ENCODE assay signal across 8 cellular contexts in genomic region chrX:47218920-47219815, GRCh38. TPM values are rescaled to one million over a fixed set of nuclear protein-coding genes. Genes with fewer than 3 reads are reported as not detected.
DNase-seq lines count a peak whose midpoint lies in the region; TF ChIP-seq lines count a peak whose summit lies in the region.

No MANE protein-coding gene starts in this region.

- in situ Hi-C loops in transverse colon (cut with MboI; ENCODE audit: low pct_ligation_motif_present in 1 of 4, low pct_unique_long_range_greater_than_20kb in 1 of 4, low sequenced_read_pairs in 3 of 4) = loop anchor here in 1 of 4 donors (25.0 kb wide), 1 partner anchor 318 kb away; no protein-coding TSS in a partner anchor

- H3K4me1 ChIP-seq in Karpas-422 (ENCODE audit: low read length) (peaks cover 39% of the 10 kb centered on the region), esophagus muscularis mucosa (peaks cover 24 to 45% (median 33%) of the 10 kb centered on the region in 4 donors), transverse colon (peaks cover 7 to 33% (median 20%) of the 10 kb centered on the region in 4 donors)

- no peak for TF ChIP-seq EP300 in esophagus muscularis mucosa (IDR thresholded peaks at IDR 0.05)
- TF ChIP-seq EP300 in neural cell (conservative IDR thresholded peaks at IDR 0.05; ENCODE audit: poor library complexity, severe bottlenecking) = no peak
- no peak for TF ChIP-seq EP300 in transverse colon (IDR thresholded peaks at IDR 0.05; ENCODE audit: low read depth)

- TF ChIP-seq POLR2A in esophagus muscularis mucosa (IDR thresholded peaks at IDR 0.05; ENCODE audit: low read depth) (no peak), transverse colon (IDR thresholded peaks at IDR 0.05) (no peak)

- H3K79me2 ChIP-seq in Karpas-422 (ENCODE audit: low read length) (peaks cover 42% of the 10 kb centered on the region), neural cell (replicated peaks; ENCODE audit: insufficient read depth, low read length) (peaks cover 30% of the 10 kb centered on the region)

- H3K9me2 ChIP-seq in Karpas-422 (replicated peaks; ENCODE audit: insufficient read depth, low read length) = no peaks in the 10 kb centered on the region
- no peaks in the 10 kb centered on the region for H3K9me2 ChIP-seq in neural cell (ENCODE audit: insufficient read depth, low read length)

- H3K36me3 ChIP-seq in Karpas-422 (ENCODE audit: insufficient read depth, low read length) = peaks cover 24% of the 10 kb centered on the region
- H3K36me3 ChIP-seq in esophagus muscularis mucosa = peaks cover 7 to 39% (median 34%) of the 10 kb centered on the region in 4 donors
- H3K36me3 ChIP-seq in neural cell (ENCODE audit: insufficient read depth, low read length) = no peaks in the 10 kb centered on the region
- H3K36me3 ChIP-seq in transverse colon = peaks cover 0 to 15% (median 0%) of the 10 kb centered on the region in 4 donors

- intact Hi-C loops in esophagus muscularis mucosa (cut with DNase I) = no loop called here
- intact Hi-C loops in transverse colon (cut with DNase I; ENCODE audit: low total_unique reads) = no loop called here

- peak; percentile 22 for TF ChIP-seq RAD21 in neural cell (conservative IDR thresholded peaks at IDR 0.05)

- peak overlapping the region; percentile 69 for H3K27ac ChIP-seq in Karpas-422 (ENCODE audit: low read length)
- peak overlapping the region; percentile 96 to 97 (median 96) for H3K27ac ChIP-seq in esophagus muscularis mucosa (replicated peaks in 1 of 4)
- H3K27ac ChIP-seq in neural cell (ENCODE audit: low read length) = peak overlapping the region; percentile 93
- peak overlapping the region; percentile 96 to 100 (median 99) for H3K27ac ChIP-seq in transverse colon

- H2AFZ ChIP-seq in Karpas-422 (ENCODE audit: low read length) (no peak overlapping the region; the same call in 1 of the 2 replicates), neural cell (ENCODE audit: low read depth, low read length) (no peak overlapping the region)

- 24% methylated on average over 30 of the region's 60 CpGs for WGBS in esophagus muscularis mucosa
- WGBS in transverse colon (ENCODE audit: low coverage in 1 of 2), 2 donors = 16% methylated on average over 57 of the region's 60 CpGs; no CpG with 5 or more reads in 1 of the 2 donors

- H3K4me3 ChIP-seq in Karpas-422 (ENCODE audit: low read length) = peak overlapping the region; percentile 72
- H3K4me3 ChIP-seq in esophagus muscularis mucosa = peak overlapping the region; percentile 73 to 90 (median 81)
- H3K4me3 ChIP-seq in neural cell (ENCODE audit: low read length) = peak overlapping the region; percentile 78
- H3K4me3 ChIP-seq in transverse colon = peak overlapping the region; percentile 83 to 99 (median 94)

- TF ChIP-seq CTCF in esophagus muscularis mucosa (IDR thresholded peaks at IDR 0.05) (no peak), neural cell (IDR thresholded peaks at IDR 0.05; ENCODE audit: poor library complexity, severe bottlenecking) (no peak), transverse colon (IDR thresholded peaks at IDR 0.05) (no peak)

- peak overlapping the region; percentile 98 for H3K9ac ChIP-seq in Karpas-422 (ENCODE audit: low read length)
- H3K9ac ChIP-seq in neural cell (ENCODE audit: low read length) = peak overlapping the region; percentile 89

- H3F3A ChIP-seq in neural cell (ENCODE audit: insufficient read depth, low read length, poor library complexity, severe bottlenecking) = no peaks in the 10 kb centered on the region

- DNase-seq in Daoy (ENCODE audit: low read depth) = peak; percentile 10
- peak; percentile 80 for DNase-seq in Karpas-422
- peak; percentile 11 for DNase-seq in activated T-cell treated with anti-CD3 and anti-CD28 coated beads for 4 hours
- no peak for DNase-seq in esophagus muscularis mucosa (ENCODE audit: extremely low spot score)
- DNase-seq in transverse colon = peak; percentile 70
- no peak for DNase-seq in HuH-7.5 (ENCODE audit: low spot score)
- no peak for DNase-seq in NCI-H510A (lab: John Stamatoyannopoulos, UW)

- H3K27me3 ChIP-seq in Karpas-422 (ENCODE audit: low read length) = no peaks in the 10 kb centered on the region
- H3K27me3 ChIP-seq in esophagus muscularis mucosa = no peaks in the 10 kb centered on the region
- no peaks in the 10 kb centered on the region for H3K27me3 ChIP-seq in neural cell (ENCODE audit: insufficient read depth, low read depth, low read length)
- no peaks in the 10 kb centered on the region for H3K27me3 ChIP-seq in transverse colon

- H3K4me2 ChIP-seq in Karpas-422 (ENCODE audit: low read depth, low read length, poor library complexity, severe bottlenecking) = peak overlapping the region; percentile 66
- peak overlapping the region; percentile 59 for H3K4me2 ChIP-seq in neural cell (ENCODE audit: low read length)

- H3K9me3 ChIP-seq in Karpas-422 (ENCODE audit: low read length) (no peaks in the 10 kb centered on the region), esophagus muscularis mucosa (no peaks in the 10 kb centered on the region), neural cell (ENCODE audit: low read length) (no peaks in the 10 kb centered on the region), transverse colon (no peaks in the 10 kb centered on the region)

- H4K20me1 ChIP-seq in Karpas-422 (ENCODE audit: insufficient read depth, low read depth, low read length) = peaks cover 50% of the 10 kb centered on the region
- no peaks in the 10 kb centered on the region for H4K20me1 ChIP-seq in neural cell (ENCODE audit: insufficient read depth)

TF ChIP-seq in neural cell, 6 proteins besides CTCF, POLR2A, EP300 and RAD21:
- TF ChIP-seq MXI1 (conservative IDR thresholded peaks at IDR 0.05; ENCODE audit: poor library complexity, severe bottlenecking) (peak; percentile 40), EZH2 (IDR thresholded peaks at IDR 0.05; ENCODE audit: borderline replicate concordance, insufficient read depth, low read length, poor library complexity, severe bottlenecking) (no peak)

RNA-seq across cellular contexts. Expression of gene CDK16, which starts 0.7 kb away (rescaled TPM):
- 54.4 and 64.9 TPM in 2 replicates for total RNA-seq in Daoy (2014; rRNA removed; shearing (Covaris generic))
- total RNA-seq in Karpas-422 (2014; rRNA removed; shearing (Covaris generic); ENCODE audit: low replicate concordance) = 45.4 and 45.9 TPM in 2 replicates
- total RNA-seq in esophagus muscularis mucosa = 10 to 100 TPM; 51.9 to 87.1 (median 65.4) TPM
- 97.8 and 99.0 TPM in 2 replicates for polyA plus RNA-seq in neural cell
- 151 and 160 TPM in 2 replicates for polyA minus RNA-seq in neural cell
- 100 to 1,000 TPM; 105 to 181 (median 151) TPM for total RNA-seq in transverse colon

RNA-seq across cellular contexts. Expression of gene USP11, which starts 13.6 kb away (rescaled TPM):
- total RNA-seq in Daoy (2014; rRNA removed; shearing (Covaris generic)) = 41.3 and 49.2 TPM in 2 replicates
- 30.9 and 40.7 TPM in 2 replicates for total RNA-seq in Karpas-422 (2014; rRNA removed; shearing (Covaris generic); ENCODE audit: low replicate concordance)
- total RNA-seq in esophagus muscularis mucosa (10 to 100 TPM; 23.3 to 44.1 (median 38.2) TPM), transverse colon (10 to 100 TPM in 3 of 4 donors, 1 to 10 TPM in 1; 5.0 to 45.3 (median 22.3) TPM)
- 184 and 215 TPM in 2 replicates for polyA plus RNA-seq in neural cell
- 272 and 301 TPM in 2 replicates for polyA minus RNA-seq in neural cell

RNA-seq across cellular contexts. Expression of gene UBA1, which starts 25.5 kb away (rescaled TPM):
- total RNA-seq in Daoy (2014; rRNA removed; shearing (Covaris generic)) = 122 and 130 TPM in 2 replicates
- 178 and 214 TPM in 2 replicates for total RNA-seq in Karpas-422 (2014; rRNA removed; shearing (Covaris generic); ENCODE audit: low replicate concordance)
- total RNA-seq in esophagus muscularis mucosa (100 to 1,000 TPM; 125 to 218 (median 147) TPM), transverse colon (100 to 1,000 TPM; 145 to 182 (median 163) TPM)
- polyA plus RNA-seq in neural cell = 132 and 150 TPM in 2 replicates
- 191 and 195 TPM in 2 replicates for polyA minus RNA-seq in neural cell

Comparison
In these comparisons a context has a peak if more than half of its experiments do, and no peak if none do; other contexts are left out.
1. DNase-seq: peak in Daoy (single experiment), Karpas-422 (single experiment), activated T-cell treated with anti-CD3 and anti-CD28 coated beads for 4 hours (single experiment) and transverse colon (single experiment); none in esophagus muscularis mucosa (single experiment), HuH-7.5 (single experiment) and NCI-H510A (single experiment).
2. Peak in every context shown above with its lines, with median percentiles within 50 percentile points of each other: H3K27ac ChIP-seq and H3K4me3 ChIP-seq.